In genomic region chr4:107036602-107037151, GRCh38 we compare ENCODE assay signal across 8 cellular contexts. TPM values are rescaled to one million over a fixed set of nuclear protein-coding genes. Genes with fewer than 3 reads are reported as not detected.
A peak's percentile ranks its signal among the peaks of the same experiment; 100 is the strongest.
DNase-seq lines count a peak whose midpoint lies in the region; ATAC-seq and TF ChIP-seq lines count a peak whose summit lies in the region.

No MANE protein-coding gene starts in this region.

- H3K36me3 ChIP-seq in sigmoid colon = no peaks in the 10 kb centered on the region

- peak overlapping the region; percentile 47 for H3K4me3 ChIP-seq in fibroblast of mammary gland (ENCODE audit: control insufficient read depth, low read depth, low read length)
- peak overlapping the region; percentile 32 to 50 (median 46) for H3K4me3 ChIP-seq in sigmoid colon

- peaks cover 0 to 61% (median 4%) of the 10 kb centered on the region in 3 donors for H3K27me3 ChIP-seq in sigmoid colon

- intact Hi-C loops in sigmoid colon (cut with DNase I) = loop anchor here (2.0 to 10.0 kb wide), 5 partner anchors 146 to 672 kb away; partner anchors contain the start of gene GIMD1

- peaks cover 0 to 41% (median 38%) of the 10 kb centered on the region in 4 donors for H3K4me1 ChIP-seq in sigmoid colon

- TF ChIP-seq EP300 in sigmoid colon (IDR thresholded peaks at IDR 0.05) = no peak

- WGBS in sigmoid colon, 2 donors = 6 to 19% methylated on average over 18 of the region's 18 CpGs

- POLR2A ChIA-PET in HEK293T (lab: Yijun Ruan, JAX) = no interaction called here

- DNase-seq in GM13977 (ENCODE audit: low spot score) (peak; percentile 5), fibroblast of mammary gland (ENCODE audit: low read depth) (no peak), sigmoid colon (peak; percentile 60), midbrain (lab: John Stamatoyannopoulos, UW) (no peak), HEK293T (ENCODE audit: extremely low spot score) (no peak), OCI-M2 (lab: John Stamatoyannopoulos, UW; ENCODE audit: unreplicated experiment) (no peak)

- TF ChIP-seq POLR2A in sigmoid colon (IDR thresholded peaks at IDR 0.05) = no peak

- H3K9me3 ChIP-seq in sigmoid colon = no peaks in the 10 kb centered on the region

- in situ Hi-C loops in GM13977 (cut with MboI; ENCODE audit: low pct_unique_long_range_greater_than_20kb, low sequenced_read_pairs, unreplicated experiment) = no loop called here

- CTCF ChIA-PET in HEK293T (lab: Yijun Ruan, JAX) = interaction anchor here (1.0 to 4.1 kb wide), 4 partner anchors 18 to 146 kb away, joined by 3 to 16 read pairs (median 4); no protein-coding TSS in a partner anchor

- ATAC-seq in SK-N-SH treated with all-trans-retinoic acid at 6 μM for 48 hours (peak; percentile 31), HG02840 (IDR thresholded peaks at IDR 0.05; ENCODE audit: low FRiP score, unreplicated experiment) (no peak)

- TF ChIP-seq CTCF in GM13977 (IDR thresholded peaks at IDR 0.05; ENCODE audit: extremely low read depth, insufficient read depth, missing control alignments) (no peak), fibroblast of mammary gland (conservative IDR thresholded peaks at IDR 0.05; ENCODE audit: control insufficient read depth, insufficient read depth, low read depth, low read length) (no peak), sigmoid colon (IDR thresholded peaks at IDR 0.05) (no peak)

- H3K27ac ChIP-seq in sigmoid colon = no peak overlapping the region

TF ChIP-seq in SK-N-SH treated with all-trans-retinoic acid at 6 μM for 48 hours, 23 proteins besides CTCF, POLR2A, EP300 and RAD21:
- TF ChIP-seq CSRNP3 (CRISPR knock-in tag; IDR thresholded peaks at IDR 0.05) (no peak), RARB (CRISPR knock-in tag; IDR thresholded peaks at IDR 0.05) (no peak), ZNF70 (CRISPR knock-in tag; IDR thresholded peaks at IDR 0.05) (no peak), ISL1 (CRISPR knock-in tag; IDR thresholded peaks at IDR 0.05) (no peak)

TF ChIP-seq in HEK293T, 16 proteins besides CTCF, POLR2A, EP300 and RAD21:
- TF ChIP-seq HDGF (IDR thresholded peaks at IDR 0.05; ENCODE audit: borderline replicate concordance) (no peak), L3MBTL2 (conservative IDR thresholded peaks at IDR 0.05) (no peak), LEF1 (IDR thresholded peaks at IDR 0.05; ENCODE audit: borderline replicate concordance) (no peak), PKNOX1 (IDR thresholded peaks at IDR 0.05) (no peak), FOXA1 (IDR thresholded peaks at IDR 0.05) (no peak)
TF ChIP-seq in HEK293T: peak in this region for 0.

RNA-seq across cellular contexts. Expression of gene DKK2, which starts 0.6 kb away (rescaled TPM):
- total RNA-seq in sigmoid colon = 1 to 10 TPM; 2.6 to 9.1 (median 3.6) TPM
- under 1 TPM in 1 of 3 donors, not detected in 2; 0.35 TPM for polyA plus RNA-seq in sigmoid colon

Comparison
In these comparisons a context has a peak if more than half of its experiments do, and no peak if none do; other contexts are left out.
1. DNase-seq: peak in GM13977 (single experiment) and sigmoid colon (single experiment); none in fibroblast of mammary gland (single experiment), midbrain (single experiment), HEK293T (single experiment) and OCI-M2 (single experiment).